ENCODE assay signal across 8 cellular contexts in genomic region chr4:145481164-145481941, GRCh38. TPM values are rescaled to one million over a fixed set of nuclear protein-coding genes. Genes with fewer than 3 reads are reported as not detected.
DNase-seq lines count a peak whose midpoint lies in the region; ATAC-seq and TF ChIP-seq lines count a peak whose summit lies in the region.

Gene SMAD1 (plus strand): TSS chr4:145481853. CDS start chr4:145514614, 32,761 bp downstream.

- ATAC-seq in GM19035 (IDR thresholded peaks at IDR 0.05; ENCODE audit: unreplicated experiment) (peak; percentile 42), HG03175 (IDR thresholded peaks at IDR 0.05; ENCODE audit: unreplicated experiment) (peak; percentile 68)

- no peak for TF ChIP-seq CTCF in BE2C (IDR thresholded peaks at IDR 0.05; ENCODE audit: low read depth, low read length)

- no peaks in the 10 kb centered on the region for H3K9me3 ChIP-seq in BE2C

- no peaks in the 10 kb centered on the region for H3K4me1 ChIP-seq in BE2C

- no peaks in the 10 kb centered on the region for H3K27me3 ChIP-seq in BE2C

- DNase-seq in BE2C = peak; percentile 88
- peak; percentile 68 for DNase-seq in NCI-H69 (lab: John Stamatoyannopoulos, UW)
- DNase-seq in activated T-cell treated with anti-CD3 and anti-CD28 coated beads, Interleukin-2, amount 50 U/mL, for 48 hours = peak; percentile 54 to 66
- DNase-seq in fibroblast of peridontal ligament (ENCODE audit: extremely low read depth) = peak; percentile 73
- DNase-seq in myocyte (ENCODE audit: low read depth) = peak; percentile 93
- DNase-seq in stromal cell of bone marrow (ENCODE audit: low read depth) = peak; percentile 79

- H3K4me3 ChIP-seq in BE2C (ENCODE audit: low read depth, low read length) = peak within 1 kb of the TSS; percentile 89

- peaks cover 2% of the 10 kb centered on the region; the same call in 1 of the 2 replicates for H3K36me3 ChIP-seq in BE2C

RNA-seq across cellular contexts. Expression of gene SMAD1, which starts in this region (rescaled TPM):
- 14.4 TPM for polyA plus RNA-seq in BE2C (2012; ENCODE audit: insufficient read depth, insufficient read length, low read depth)
- 58.9 and 61.3 TPM in 2 replicates for total RNA-seq in myocyte
- 13.5 TPM for polyA plus RNA-seq in myocyte (2012)

Comparison
In these comparisons a context has a peak if more than half of its experiments do, and no peak if none do; other contexts are left out.
1. Peak in every context shown above with its lines: DNase-seq, ATAC-seq and H3K4me3 ChIP-seq.